In genomic region chr9:125739442-125739841, GRCh38 we compare ENCODE assay signal across 1 cellular context.
TF ChIP-seq lines count a peak whose summit lies in the region.

No MANE protein-coding gene starts in this region.

TF ChIP-seq in K562, 482 proteins besides CTCF, POLR2A, EP300 and RAD21 (continued from another document):
- TF ChIP-seq TFE3 (CRISPR knock-in tag; IDR thresholded peaks at IDR 0.05) (no peak), LEF1 (IDR thresholded peaks at IDR 0.05) (no peak), MAFG (tag; conservative IDR thresholded peaks at IDR 0.05) (peak; percentile 54), ZNF316 (IDR thresholded peaks at IDR 0.05) (peak; percentile 40; the same call in 1 of the 2 replicates), ZBTB12 (CRISPR knock-in tag; IDR thresholded peaks at IDR 0.05) (no peak), RCOR1 (IDR thresholded peaks at IDR 0.05; ENCODE audit: borderline replicate concordance in 1 of 2, low read depth in 2 of 2, low read length in 2 of 2) (no peak), C11orf30 (IDR thresholded peaks at IDR 0.05; ENCODE audit: low read depth) (peak; percentile 49; the same call in 1 of the 2 replicates), PRPF4 (IDR thresholded peaks at IDR 0.05; ENCODE audit: insufficient read depth, low read depth, low read length, poor library complexity, severe bottlenecking) (no peak), ILF3 (IDR thresholded peaks at IDR 0.05; ENCODE audit: borderline replicate concordance) (no peak), U2AF1 (optimal IDR thresholded peaks at IDR 0.05; ENCODE audit: low read depth, low read length) (no peak), ARID2 (IDR thresholded peaks at IDR 0.05) (no peak)
- TF ChIP-seq, protein P1, sequence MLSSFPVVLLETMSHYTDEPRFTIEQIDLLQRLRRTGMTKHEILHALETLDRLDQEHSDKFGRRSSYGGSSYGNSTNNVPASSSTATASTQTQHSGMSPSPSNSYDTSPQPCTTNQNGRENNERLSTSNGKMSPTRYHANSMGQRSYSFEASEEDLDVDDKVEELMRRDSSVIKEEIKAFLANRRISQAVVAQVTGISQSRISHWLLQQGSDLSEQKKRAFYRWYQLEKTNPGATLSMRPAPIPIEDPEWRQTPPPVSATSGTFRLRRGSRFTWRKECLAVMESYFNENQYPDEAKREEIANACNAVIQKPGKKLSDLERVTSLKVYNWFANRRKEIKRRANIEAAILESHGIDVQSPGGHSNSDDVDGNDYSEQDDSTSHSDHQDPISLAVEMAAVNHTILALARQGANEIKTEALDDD (IDR thresholded peaks at IDR 0.05): no peak
- TF ChIP-seq, protein P2, sequence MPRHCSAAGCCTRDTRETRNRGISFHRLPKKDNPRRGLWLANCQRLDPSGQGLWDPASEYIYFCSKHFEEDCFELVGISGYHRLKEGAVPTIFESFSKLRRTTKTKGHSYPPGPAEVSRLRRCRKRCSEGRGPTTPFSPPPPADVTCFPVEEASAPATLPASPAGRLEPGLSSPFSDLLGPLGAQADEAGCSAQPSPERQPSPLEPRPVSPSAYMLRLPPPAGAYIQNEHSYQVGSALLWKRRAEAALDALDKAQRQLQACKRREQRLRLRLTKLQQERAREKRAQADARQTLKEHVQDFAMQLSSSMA (CRISPR knock-in tag; IDR thresholded peaks at IDR 0.05): no peak
- TF ChIP-seq, protein P3, sequence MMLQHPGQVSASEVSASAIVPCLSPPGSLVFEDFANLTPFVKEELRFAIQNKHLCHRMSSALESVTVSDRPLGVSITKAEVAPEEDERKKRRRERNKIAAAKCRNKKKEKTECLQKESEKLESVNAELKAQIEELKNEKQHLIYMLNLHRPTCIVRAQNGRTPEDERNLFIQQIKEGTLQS (IDR thresholded peaks at IDR 0.05): no peak
- TF ChIP-seq, protein P3 (CRISPR knock-in tag; conservative IDR thresholded peaks at IDR 0.05): no peak
- TF ChIP-seq, protein P4, sequence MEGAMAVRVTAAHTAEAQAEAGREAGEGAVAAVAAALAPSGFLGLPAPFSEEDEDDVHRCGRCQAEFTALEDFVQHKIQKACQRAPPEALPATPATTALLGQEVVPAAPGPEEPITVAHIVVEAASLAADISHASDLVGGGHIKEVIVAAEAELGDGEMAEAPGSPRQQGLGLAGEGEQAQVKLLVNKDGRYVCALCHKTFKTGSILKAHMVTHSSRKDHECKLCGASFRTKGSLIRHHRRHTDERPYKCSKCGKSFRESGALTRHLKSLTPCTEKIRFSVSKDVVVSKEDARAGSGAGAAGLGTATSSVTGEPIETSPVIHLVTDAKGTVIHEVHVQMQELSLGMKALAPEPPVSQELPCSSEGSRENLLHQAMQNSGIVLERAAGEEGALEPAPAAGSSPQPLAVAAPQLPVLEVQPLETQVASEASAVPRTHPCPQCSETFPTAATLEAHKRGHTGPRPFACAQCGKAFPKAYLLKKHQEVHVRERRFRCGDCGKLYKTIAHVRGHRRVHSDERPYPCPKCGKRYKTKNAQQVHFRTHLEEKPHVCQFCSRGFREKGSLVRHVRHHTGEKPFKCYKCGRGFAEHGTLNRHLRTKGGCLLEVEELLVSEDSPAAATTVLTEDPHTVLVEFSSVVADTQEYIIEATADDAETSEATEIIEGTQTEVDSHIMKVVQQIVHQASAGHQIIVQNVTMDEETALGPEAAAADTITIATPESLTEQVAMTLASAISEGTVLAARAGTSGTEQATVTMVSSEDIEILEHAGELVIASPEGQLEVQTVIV (CRISPR knock-in tag; IDR thresholded peaks at IDR 0.05; ENCODE audit: borderline replicate concordance): no peak
TF ChIP-seq in K562: peak in this region for 3.
